Comparison of ENCODE assay signal across 20 cellular contexts in the genomic region with DNA sequence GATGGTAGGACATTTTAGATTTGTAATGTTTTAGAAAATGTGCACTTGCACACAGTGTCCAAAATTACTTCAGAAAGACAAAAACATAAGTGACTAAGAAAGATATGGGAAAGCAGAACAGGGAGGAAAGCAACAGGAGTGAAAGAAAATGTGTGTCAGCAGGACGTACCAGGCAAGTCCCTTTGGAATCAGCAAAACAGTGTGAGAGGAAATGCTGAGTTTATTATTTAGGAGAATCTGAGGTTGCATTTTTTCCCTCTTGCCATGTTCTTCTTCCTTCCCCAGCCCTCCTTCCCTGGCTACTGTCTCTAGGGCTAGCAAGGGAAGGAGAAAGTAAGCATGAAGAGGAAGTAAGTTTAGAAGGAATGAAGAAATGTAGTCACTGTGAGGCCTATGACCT.
DNase-seq lines count a peak whose midpoint lies in the region; ATAC-seq and TF ChIP-seq lines count a peak whose summit lies in the region.
"Had no signal": no experiment of that assay in that cellular context is flagged by ENCODE, and none has a peak within 500 bp of the region (broad histone marks: within the 10 kb centered on the region; RNA-seq: fewer than 3 reads in every experiment).

No MANE protein-coding gene starts in this region.

- 20 to 46% methylated on average over 1 of the region's 1 CpG for WGBS in transverse colon (ENCODE audit: low coverage in 1 of 2), 2 donors

- peak; percentile 13 for TF ChIP-seq POLR2A in transverse colon (IDR thresholded peaks at IDR 0.05)

- H3K4me1 ChIP-seq in adipocyte (ENCODE audit: control insufficient read depth, insufficient read depth, low read length) (peaks cover 9% of the 10 kb centered on the region), transverse colon (no peaks in the 10 kb centered on the region)
- H3K4me1 ChIP-seq: parathyroid adenoma had no signal

- H3K9me3 ChIP-seq in adipocyte (ENCODE audit: control insufficient read depth, low read length): no peaks in the 10 kb centered on the region
- H3K9me3 ChIP-seq in transverse colon: no peaks in the 10 kb centered on the region
- H3K9me3 ChIP-seq: thoracic aorta had no signal

- DNase-seq in Kasumi-1 (lab: John Stamatoyannopoulos, UW) (peak; percentile 1), adipocyte (ENCODE audit: low read depth) (no peak), left lobe of liver (ENCODE audit: low spot score) (no peak), transverse colon (no peak), retina (no peak), NCI-H345 treated with DMSO at 0.1 percent for 48 hours (lab: John Stamatoyannopoulos, UW; ENCODE audit: unreplicated experiment) (no peak)
- DNase-seq: activated CD4-positive, alpha-beta T cell treated with anti-CD3 and anti-CD28 coated beads, Interleukin-2, amount 10 ng/mL, durations not matched to agents 24 days and 14 days; DMS79; immature natural killer cell; mesenchymal stem cell; naive thymus-derived CD8-positive, alpha-beta T cell; NCI-H1436 treated with DMSO at 0.1 percent for 48 hours; NCI-H2171; NCI-H69; SHP77; T-cell had no signal

- H3K36me3 ChIP-seq in adipocyte (ENCODE audit: control insufficient read depth, insufficient read depth, low read length, severe bottlenecking) (no peaks in the 10 kb centered on the region), transverse colon (no peaks in the 10 kb centered on the region)
- H3K36me3 ChIP-seq: thoracic aorta had no signal

- peak overlapping the region in 1 of 4 donors; percentile 33 for H3K27ac ChIP-seq in transverse colon
- H3K27ac ChIP-seq: parathyroid adenoma had no signal

- no peak overlapping the region for H3K4me3 ChIP-seq in adipocyte (ENCODE audit: low read length)
- no peak overlapping the region for H3K4me3 ChIP-seq in transverse colon
- H3K4me3 ChIP-seq: thoracic aorta had no signal

- no peak for TF ChIP-seq CTCF in transverse colon (IDR thresholded peaks at IDR 0.05)

- intact Hi-C loops in transverse colon (cut with DNase I; ENCODE audit: low total_unique reads): no loop called here

- no peak for TF ChIP-seq EP300 in transverse colon (IDR thresholded peaks at IDR 0.05; ENCODE audit: low read depth)

- in situ Hi-C loops in transverse colon (cut with MboI; ENCODE audit: low pct_ligation_motif_present in 1 of 4, low pct_unique_long_range_greater_than_20kb in 1 of 4, low sequenced_read_pairs in 3 of 4): no loop called here

- H3K27me3 ChIP-seq in adipocyte (replicated peaks; ENCODE audit: control insufficient read depth, insufficient read depth, low read length) (no peaks in the 10 kb centered on the region), transverse colon (no peaks in the 10 kb centered on the region)

- ATAC-seq in left lobe of liver (peak; percentile 50), GM21447 (IDR thresholded peaks at IDR 0.05; ENCODE audit: unreplicated experiment) (no peak)
- ATAC-seq: naive thymus-derived CD8-positive, alpha-beta T cell; stimulated activated memory B cell treated with anti-CD40 and anti-IgM and Interleukin-4, amounts not matched to agents 10 μg/mL and 1 μg/mL and 100 μg/mL, for 72 hours; T-cell had no signal

- peak overlapping the region; percentile 30 for H3K9ac ChIP-seq in adipocyte (ENCODE audit: low read length)
- H3K9ac ChIP-seq: parathyroid adenoma had no signal

Comparison
In these comparisons a context has a peak if more than half of its experiments do, and no peak if none do; other contexts are left out.
1. DNase-seq: peak in Kasumi-1 (2 of 2); none in adipocyte (single experiment), left lobe of liver (single experiment), transverse colon (single experiment), retina (single experiment) and NCI-H345 treated with DMSO at 0.1 percent for 48 hours (single experiment).